Comparison of ENCODE assay signal across 8 cellular contexts in the genomic region with DNA sequence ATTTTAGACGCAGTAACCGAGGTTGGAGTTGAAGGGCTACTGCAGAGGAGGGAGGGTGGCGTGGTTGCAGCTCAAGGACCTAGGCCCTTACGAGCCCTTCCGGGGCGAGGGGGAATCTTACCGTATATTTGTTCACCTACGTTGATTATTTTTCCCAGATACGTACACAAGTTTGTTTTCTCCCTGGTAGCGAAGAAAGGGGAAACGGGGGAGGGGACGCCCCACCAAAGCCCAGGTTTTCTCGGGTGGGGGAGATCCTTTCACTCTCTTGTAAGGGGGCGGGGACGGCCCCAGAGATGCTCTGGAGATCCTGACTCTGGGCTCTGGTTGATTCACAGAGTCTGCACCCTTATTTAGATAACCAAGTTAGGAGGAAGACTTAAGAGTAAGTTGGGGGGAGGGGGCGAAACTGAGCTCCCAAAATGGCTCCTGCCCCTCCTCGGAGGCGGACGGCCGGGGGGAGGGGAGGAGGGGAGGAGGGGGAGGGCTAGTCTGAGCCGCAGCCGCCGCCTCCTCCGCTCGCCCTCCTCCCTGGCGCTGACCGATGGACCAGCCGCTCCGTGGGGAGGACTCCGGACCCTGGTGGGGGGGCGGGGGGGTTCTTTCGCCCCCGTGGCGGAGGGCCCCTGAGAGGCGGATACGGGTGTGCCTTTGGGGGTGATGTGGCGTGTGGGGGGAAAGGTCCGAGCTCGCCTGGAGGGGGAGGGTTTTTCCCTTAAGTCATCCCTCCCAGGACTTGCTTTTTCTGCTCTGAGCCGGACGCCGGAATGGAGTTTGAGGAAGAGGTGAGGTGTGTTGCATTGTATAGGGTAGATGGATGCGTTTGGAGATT.
DNase-seq lines count a peak whose midpoint lies in the region; ATAC-seq lines count a peak whose summit lies in the region.

No MANE protein-coding gene starts in this region.

- peak overlapping the region; percentile 98 for H3K4me3 Mint-ChIP-seq in memory B cell

- H3K36me3 Mint-ChIP-seq in memory B cell = peaks cover 27% of the 10 kb centered on the region

- ATAC-seq in memory B cell (ENCODE audit: low read depth) = peak; percentile 0

- H3K27me3 Mint-ChIP-seq in memory B cell = no peaks in the 10 kb centered on the region

- H3K9me3 Mint-ChIP-seq in memory B cell = no peaks in the 10 kb centered on the region

- H3K4me1 Mint-ChIP-seq in memory B cell = peaks cover 37% of the 10 kb centered on the region

- peak; percentile 81 for DNase-seq in AG08396 (ENCODE audit: low spot score)
- peak; percentile 60 for DNase-seq in GOT3 (lab: John Stamatoyannopoulos, UW)
- DNase-seq in NCI-H774 (lab: John Stamatoyannopoulos, UW) = peak; percentile 74
- peak; percentile 91 for DNase-seq in activated CD8-positive, alpha-beta memory T cell treated with anti-CD3 and anti-CD28 coated beads for 24 hours
- peak; percentile 52 for DNase-seq in effector CD8-positive, alpha-beta T cell (lab: John Stamatoyannopoulos, UW)
- DNase-seq in memory B cell (ENCODE audit: low spot score in 2 of 2) = peak; percentile 55 to 71
- peak; percentile 77 to 85 (median 84) for DNase-seq in stimulated activated CD4-positive, alpha-beta T cell treated with anti-CD3 and anti-CD28 coated beads, TNF-alpha, amount 100 ng/mL, for 48 hours (ENCODE audit: low read depth in 3 of 3)
- no peak for DNase-seq in GM19240 (ENCODE audit: insufficient read length, low spot score)

- peak overlapping the region; percentile 99 for H3K27ac Mint-ChIP-seq in memory B cell
